ENCODE assay signal across 1 cellular context in the genomic region with DNA sequence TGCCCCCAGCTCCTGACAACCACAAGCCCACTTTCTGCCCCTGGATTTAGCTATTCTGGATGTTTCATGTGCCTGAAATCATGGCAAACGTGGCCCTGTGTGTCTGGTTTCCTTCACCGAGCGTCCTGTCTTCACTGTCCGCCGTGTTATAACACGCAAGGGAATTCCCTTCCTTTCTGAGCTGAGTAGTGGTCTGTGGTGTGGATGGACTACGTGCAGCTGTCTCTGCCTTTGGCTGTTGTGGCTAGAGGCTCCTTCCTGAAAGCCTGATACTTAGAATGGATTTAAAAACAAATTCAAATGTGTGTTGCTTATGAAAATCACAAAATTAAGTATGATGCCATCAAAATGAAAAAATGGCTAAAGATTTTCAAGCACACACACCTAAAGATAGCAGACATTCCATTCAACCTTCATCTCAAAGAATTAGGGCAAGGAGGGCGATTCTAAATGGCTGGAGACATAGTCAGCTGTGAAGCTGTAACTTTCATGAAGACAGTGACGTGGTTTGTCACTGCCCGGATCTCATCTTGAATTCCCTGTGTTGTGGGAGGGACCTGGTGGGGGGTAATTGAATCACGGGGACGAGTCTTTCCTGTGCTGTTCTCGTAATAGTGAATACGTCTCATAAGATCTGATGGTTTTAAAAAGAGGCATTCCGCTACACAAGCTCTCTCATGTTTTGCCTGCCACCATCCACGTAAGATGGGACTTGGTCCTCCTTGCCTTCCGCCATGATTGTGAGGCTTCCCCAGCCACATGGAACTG.
TF ChIP-seq lines count a peak whose summit lies in the region.

No MANE protein-coding gene starts in this region.

TF ChIP-seq in HepG2, 621 proteins besides CTCF, POLR2A, EP300 and RAD21:
- TF ChIP-seq PAWR (CRISPR knock-in tag; IDR thresholded peaks at IDR 0.05; ENCODE audit: borderline replicate concordance) (no peak), ATF7-NPFF (CRISPR knock-in tag; IDR thresholded peaks at IDR 0.05; ENCODE audit: low read depth) (no peak), CREB1 (IDR thresholded peaks at IDR 0.05) (0 out of 2 replicates have a peak, but pooled peaks have one; percentile 7), CREB1 (CRISPR knock-in tag; IDR thresholded peaks at IDR 0.05) (no peak)
- TF ChIP-seq, protein P1, sequence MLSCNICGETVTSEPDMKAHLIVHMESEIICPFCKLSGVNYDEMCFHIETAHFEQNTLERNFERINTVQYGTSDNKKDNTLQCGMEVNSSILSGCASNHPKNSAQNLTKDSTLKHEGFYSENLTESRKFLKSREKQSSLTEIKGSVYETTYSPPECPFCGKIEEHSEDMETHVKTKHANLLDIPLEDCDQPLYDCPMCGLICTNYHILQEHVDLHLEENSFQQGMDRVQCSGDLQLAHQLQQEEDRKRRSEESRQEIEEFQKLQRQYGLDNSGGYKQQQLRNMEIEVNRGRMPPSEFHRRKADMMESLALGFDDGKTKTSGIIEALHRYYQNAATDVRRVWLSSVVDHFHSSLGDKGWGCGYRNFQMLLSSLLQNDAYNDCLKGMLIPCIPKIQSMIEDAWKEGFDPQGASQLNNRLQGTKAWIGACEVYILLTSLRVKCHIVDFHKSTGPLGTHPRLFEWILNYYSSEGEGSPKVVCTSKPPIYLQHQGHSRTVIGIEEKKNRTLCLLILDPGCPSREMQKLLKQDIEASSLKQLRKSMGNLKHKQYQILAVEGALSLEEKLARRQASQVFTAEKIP (CRISPR knock-in tag; IDR thresholded peaks at IDR 0.05; ENCODE audit: borderline replicate concordance) = no peak
- TF ChIP-seq, protein P2, sequence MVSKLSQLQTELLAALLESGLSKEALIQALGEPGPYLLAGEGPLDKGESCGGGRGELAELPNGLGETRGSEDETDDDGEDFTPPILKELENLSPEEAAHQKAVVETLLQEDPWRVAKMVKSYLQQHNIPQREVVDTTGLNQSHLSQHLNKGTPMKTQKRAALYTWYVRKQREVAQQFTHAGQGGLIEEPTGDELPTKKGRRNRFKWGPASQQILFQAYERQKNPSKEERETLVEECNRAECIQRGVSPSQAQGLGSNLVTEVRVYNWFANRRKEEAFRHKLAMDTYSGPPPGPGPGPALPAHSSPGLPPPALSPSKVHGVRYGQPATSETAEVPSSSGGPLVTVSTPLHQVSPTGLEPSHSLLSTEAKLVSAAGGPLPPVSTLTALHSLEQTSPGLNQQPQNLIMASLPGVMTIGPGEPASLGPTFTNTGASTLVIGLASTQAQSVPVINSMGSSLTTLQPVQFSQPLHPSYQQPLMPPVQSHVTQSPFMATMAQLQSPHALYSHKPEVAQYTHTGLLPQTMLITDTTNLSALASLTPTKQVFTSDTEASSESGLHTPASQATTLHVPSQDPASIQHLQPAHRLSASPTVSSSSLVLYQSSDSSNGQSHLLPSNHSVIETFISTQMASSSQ (IDR thresholded peaks at IDR 0.05; ENCODE audit: low read depth) = no peak
- TF ChIP-seq, protein P2 (CRISPR knock-in tag; IDR thresholded peaks at IDR 0.05; ENCODE audit: borderline replicate concordance) = no peak
- TF ChIP-seq, protein P3, sequence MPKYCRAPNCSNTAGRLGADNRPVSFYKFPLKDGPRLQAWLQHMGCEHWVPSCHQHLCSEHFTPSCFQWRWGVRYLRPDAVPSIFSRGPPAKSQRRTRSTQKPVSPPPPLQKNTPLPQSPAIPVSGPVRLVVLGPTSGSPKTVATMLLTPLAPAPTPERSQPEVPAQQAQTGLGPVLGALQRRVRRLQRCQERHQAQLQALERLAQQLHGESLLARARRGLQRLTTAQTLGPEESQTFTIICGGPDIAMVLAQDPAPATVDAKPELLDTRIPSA (CRISPR knock-in tag; IDR thresholded peaks at IDR 0.05; ENCODE audit: borderline replicate concordance) = no peak
TF ChIP-seq in HepG2: peak in this region for 1.
